8 cellular contexts compared by ENCODE assay signal in genomic region chr19:34269489-34269888, GRCh38. TPM values are rescaled to one million over a fixed set of nuclear protein-coding genes. Genes with fewer than 3 reads are reported as not detected.
A peak's percentile ranks its signal among the peaks of the same experiment; 100 is the strongest.
DNase-seq lines count a peak whose midpoint lies in the region; ATAC-seq and TF ChIP-seq lines count a peak whose summit lies in the region.

No MANE protein-coding gene starts in this region.

- intact Hi-C loops in activated T-helper 1 cell treated with anti-CD3 and anti-CD28 coated beads, Interleukin-12 subunit alpha, Interleukin-12 subunit beta, Interleukin-2, Interleukin-4 antibody, amounts not matched to agents 30 ng/mL and 10 ng/mL and 1 ng/mL, durations not matched to agents 14 hours and 24 hours and 36 hours (cut with micrococcal nuclease), result no loop called here
- intact Hi-C loops in left colon (cut with DNase I, micrococcal nuclease), result no loop called here

- H3K27me3 ChIP-seq in suprapubic skin, result no peaks in the 10 kb centered on the region

- peaks cover 41% of the 10 kb centered on the region for H3K4me1 ChIP-seq in suprapubic skin

- H3K4me3 Mint-ChIP-seq in activated CD8-positive, alpha-beta memory T cell treated with anti-CD3 and anti-CD28 coated beads, Interleukin-2, amount 10 ng/mL, durations not matched to agents 7 days and 5 days, result peak overlapping the region; percentile 7
- peak overlapping the region; percentile 60 for H3K4me3 Mint-ChIP-seq in activated T-helper 1 cell treated with anti-CD3 and anti-CD28 coated beads, Interleukin-12 subunit alpha, Interleukin-12 subunit beta, Interleukin-2, Interleukin-4 antibody, amounts not matched to agents 30 ng/mL and 10 ng/mL and 1 ng/mL, durations not matched to agents 14 hours and 24 hours and 36 hours

- H3K36me3 ChIP-seq in suprapubic skin, result no peaks in the 10 kb centered on the region

- ATAC-seq in activated CD8-positive, alpha-beta memory T cell treated with anti-CD3 and anti-CD28 coated beads, Interleukin-2, amount 10 ng/mL, durations not matched to agents 7 days and 5 days, result no peak
- peak; percentile 19 for ATAC-seq in left colon

- no peaks in the 10 kb centered on the region for H3K9me3 Mint-ChIP-seq in activated CD8-positive, alpha-beta memory T cell treated with anti-CD3 and anti-CD28 coated beads, Interleukin-2, amount 10 ng/mL, durations not matched to agents 7 days and 5 days (ENCODE audit: low read depth)
- H3K9me3 Mint-ChIP-seq in activated T-helper 1 cell treated with anti-CD3 and anti-CD28 coated beads, Interleukin-12 subunit alpha, Interleukin-12 subunit beta, Interleukin-2, Interleukin-4 antibody, amounts not matched to agents 30 ng/mL and 10 ng/mL and 1 ng/mL, durations not matched to agents 14 hours and 24 hours and 36 hours, result no peaks in the 10 kb centered on the region

- no peaks in the 10 kb centered on the region for H3K9me3 ChIP-seq in suprapubic skin

- 74% methylated on average over 2 of the region's 2 CpGs for WGBS in suprapubic skin

- DNase-seq in activated CD8-positive, alpha-beta memory T cell treated with anti-CD3 and anti-CD28 coated beads, Interleukin-2, amount 10 ng/mL, durations not matched to agents 7 days and 5 days, result no peak
- no peak for DNase-seq in activated CD8-positive, alpha-beta memory T cell treated with anti-CD3 and anti-CD28 coated beads, Interleukin-2, amount 50 U/mL, for 48 hours
- no peak for DNase-seq in activated T-helper 1 cell treated with anti-CD3 and anti-CD28 coated beads, Interleukin-12 subunit alpha, Interleukin-12 subunit beta, Interleukin-2, Interleukin-4 antibody, amounts not matched to agents 30 ng/mL and 10 ng/mL and 1 ng/mL, durations not matched to agents 14 hours and 24 hours and 36 hours (ENCODE audit: low spot score)
- DNase-seq in left colon (no peak), suprapubic skin (ENCODE audit: low spot score in 2 of 2) (no peak), NCI-H2196 treated with DMSO at 0.1 percent for 48 hours (lab: John Stamatoyannopoulos, UW; ENCODE audit: unreplicated experiment) (no peak), AG08396 (ENCODE audit: low spot score) (no peak), foreskin fibroblast (no peak)

- peak overlapping the region; percentile 80 for H3K27ac ChIP-seq in suprapubic skin

- H3K4me1 Mint-ChIP-seq in activated CD8-positive, alpha-beta memory T cell treated with anti-CD3 and anti-CD28 coated beads, Interleukin-2, amount 10 ng/mL, durations not matched to agents 7 days and 5 days, result peaks cover 28% of the 10 kb centered on the region
- H3K4me1 Mint-ChIP-seq in activated T-helper 1 cell treated with anti-CD3 and anti-CD28 coated beads, Interleukin-12 subunit alpha, Interleukin-12 subunit beta, Interleukin-2, Interleukin-4 antibody, amounts not matched to agents 30 ng/mL and 10 ng/mL and 1 ng/mL, durations not matched to agents 14 hours and 24 hours and 36 hours (ENCODE audit: low read depth), result peaks cover 22% of the 10 kb centered on the region

- no peak for TF ChIP-seq CTCF in suprapubic skin (IDR thresholded peaks at IDR 0.05)
- no peak for TF ChIP-seq CTCF in foreskin fibroblast (IDR thresholded peaks at IDR 0.05; ENCODE audit: low read depth, low read length)

- H3K27me3 Mint-ChIP-seq in activated CD8-positive, alpha-beta memory T cell treated with anti-CD3 and anti-CD28 coated beads, Interleukin-2, amount 10 ng/mL, durations not matched to agents 7 days and 5 days, result no peaks in the 10 kb centered on the region
- peaks cover 4% of the 10 kb centered on the region for H3K27me3 Mint-ChIP-seq in activated T-helper 1 cell treated with anti-CD3 and anti-CD28 coated beads, Interleukin-12 subunit alpha, Interleukin-12 subunit beta, Interleukin-2, Interleukin-4 antibody, amounts not matched to agents 30 ng/mL and 10 ng/mL and 1 ng/mL, durations not matched to agents 14 hours and 24 hours and 36 hours (ENCODE audit: insufficient read depth)

- peaks cover 2% of the 10 kb centered on the region for H3K36me3 Mint-ChIP-seq in activated CD8-positive, alpha-beta memory T cell treated with anti-CD3 and anti-CD28 coated beads, Interleukin-2, amount 10 ng/mL, durations not matched to agents 7 days and 5 days
- H3K36me3 Mint-ChIP-seq in activated T-helper 1 cell treated with anti-CD3 and anti-CD28 coated beads, Interleukin-12 subunit alpha, Interleukin-12 subunit beta, Interleukin-2, Interleukin-4 antibody, amounts not matched to agents 30 ng/mL and 10 ng/mL and 1 ng/mL, durations not matched to agents 14 hours and 24 hours and 36 hours (ENCODE audit: low read depth), result peaks cover 21% of the 10 kb centered on the region

- no peak for TF ChIP-seq POLR2A in suprapubic skin (IDR thresholded peaks at IDR 0.05)

- CTCF ChIA-PET in activated CD8-positive, alpha-beta memory T cell treated with anti-CD3 and anti-CD28 coated beads, Interleukin-2, amount 10 ng/mL, durations not matched to agents 7 days and 5 days (lab: Charles Lee), result interaction anchor here (0.6 to 1.3 kb wide), 3 partner anchors 12 to 1103 kb away, joined by 3 to 4 read pairs (median 3); no protein-coding TSS in a partner anchor

- no peak for TF ChIP-seq EP300 in suprapubic skin (IDR thresholded peaks at IDR 0.05)

- H3K4me3 ChIP-seq in suprapubic skin (no peak overlapping the region), foreskin fibroblast (ENCODE audit: low read depth in 1 of 2, low read length in 2 of 2) (no peak overlapping the region)

- H3K27ac Mint-ChIP-seq in activated CD8-positive, alpha-beta memory T cell treated with anti-CD3 and anti-CD28 coated beads, Interleukin-2, amount 10 ng/mL, durations not matched to agents 7 days and 5 days, result no peak overlapping the region
- H3K27ac Mint-ChIP-seq in activated T-helper 1 cell treated with anti-CD3 and anti-CD28 coated beads, Interleukin-12 subunit alpha, Interleukin-12 subunit beta, Interleukin-2, Interleukin-4 antibody, amounts not matched to agents 30 ng/mL and 10 ng/mL and 1 ng/mL, durations not matched to agents 14 hours and 24 hours and 36 hours, result no peak overlapping the region

RNA-seq across cellular contexts. Expression of gene GARRE1, which starts 15.1 kb away (rescaled TPM):
- 1 to 10 TPM; 8.1 to 9.3 TPM for total RNA-seq in activated CD8-positive, alpha-beta memory T cell treated with anti-CD3 and anti-CD28 coated beads, Interleukin-2, amount 10 ng/mL, durations not matched to agents 7 days and 5 days
- 11.6 and 13.1 TPM in 2 replicates for total RNA-seq in activated T-helper 1 cell treated with anti-CD3 and anti-CD28 coated beads, Interleukin-12 subunit alpha, Interleukin-12 subunit beta, Interleukin-2, Interleukin-4 antibody, amounts not matched to agents 30 ng/mL and 10 ng/mL and 1 ng/mL, durations not matched to agents 14 hours and 24 hours and 36 hours
- 10 to 100 TPM; 19.6 to 22.0 TPM for total RNA-seq in left colon
- total RNA-seq in suprapubic skin, result 10 to 100 TPM; 24.3 to 37.3 (median 31.0) TPM
